In the genomic region with DNA sequence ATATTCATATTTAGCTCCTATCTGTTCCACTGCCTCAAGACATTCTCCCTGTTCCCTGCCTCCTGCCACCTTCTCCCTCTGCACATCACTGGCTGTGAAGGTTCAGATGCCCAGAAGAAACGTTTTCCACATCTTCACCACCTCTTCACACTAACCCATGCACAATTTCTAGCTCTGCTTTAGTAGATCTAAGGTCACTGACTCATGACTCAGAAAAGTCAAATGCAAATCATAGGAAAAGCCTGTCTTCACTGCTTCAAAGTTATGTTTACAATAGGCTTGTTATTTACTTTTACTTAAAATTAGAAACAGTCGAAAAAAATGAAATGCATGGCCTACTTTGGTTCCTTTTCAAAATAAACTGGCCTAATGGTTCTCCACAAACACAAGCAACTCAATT, we compare ENCODE assay signal across 9 cellular contexts. TPM values are rescaled to one million over a fixed set of nuclear protein-coding genes. Genes with fewer than 3 reads are reported as not detected.
DNase-seq lines count a peak whose midpoint lies in the region; ATAC-seq and TF ChIP-seq lines count a peak whose summit lies in the region.
"Had no signal": no experiment of that assay in that cellular context is flagged by ENCODE, and none has a peak within 500 bp of the region (broad histone marks: within the 10 kb centered on the region; RNA-seq: fewer than 3 reads in every experiment).

No MANE protein-coding gene starts in this region.

- H3K9me3 ChIP-seq in Panc1 (ENCODE audit: control insufficient read depth, insufficient read depth, low read depth, low read length) (no peaks in the 10 kb centered on the region), fibroblast of lung (ENCODE audit: control insufficient read depth, insufficient read depth, low read depth, low read length) (no peaks in the 10 kb centered on the region), spleen (peaks cover 0 to 3% (median under 1%) of the 10 kb centered on the region in 8 donors)

- CTCF ChIA-PET in Panc1 (lab: Charles Lee): no interaction called here

- no peak overlapping the region for H2AFZ ChIP-seq in fibroblast of lung (ENCODE audit: low read length)

- DNase-seq in GM06990 (ENCODE audit: extremely low read depth, insufficient read length) (peak; percentile 16), Panc1 (ENCODE audit: low read depth, low spot score) (peak; percentile 36), fibroblast of lung (ENCODE audit: low read depth in 2 of 2) (peak in 1 of 2 donors; percentile 67), spleen (no peak), RPMI8226 (no peak), NCI-H1105 (lab: John Stamatoyannopoulos, UW) (no peak)
- no peak for DNase-seq in NK-92 treated with Interleukin-12 subunit alpha and Interleukin-12 subunit beta, amount 100 ng/mL, for 24 hours (lab: John Stamatoyannopoulos, UW)
- DNase-seq: activated T-cell treated with anti-CD3 and anti-CD28 coated beads, Interleukin-2, amount 50 U/mL, for 4 hours had no signal

- H3K79me2 ChIP-seq in fibroblast of lung (ENCODE audit: control insufficient read depth, insufficient read depth, low read length): peaks cover 55% of the 10 kb centered on the region

- H3K9ac ChIP-seq in fibroblast of lung (ENCODE audit: insufficient read depth, low read length): no peak overlapping the region

- POLR2A ChIA-PET in Panc1 (lab: Charles Lee): interaction anchor here (1.0 kb wide), 1 partner anchor 10 kb away, joined by 4 read pairs; no protein-coding TSS in a partner anchor

- BruUV-seq in Panc1 (replicated peaks; lab: Mats Ljungman, UMichigan): no TSS peak

- peak overlapping the region; percentile 97 for H3K4me2 ChIP-seq in fibroblast of lung (ENCODE audit: extremely low read depth, insufficient read depth, low read length)

- TF ChIP-seq CTCF in GM06990 (IDR thresholded peaks at IDR 0.05; ENCODE audit: insufficient read depth, low read length, poor library complexity, severe bottlenecking) (no peak), Panc1 (IDR thresholded peaks at IDR 0.05) (no peak), fibroblast of lung (conservative IDR thresholded peaks at IDR 0.05 in 1 of 2, IDR thresholded peaks at IDR 0.05 in 1 of 2; ENCODE audit: low read depth in 1 of 2, low read length in 2 of 2) (no peak), spleen (IDR thresholded peaks at IDR 0.05 in 8 of 11, conservative IDR thresholded peaks at IDR 0.05 in 3 of 11) (no peak)

- peak overlapping the region; percentile 97; the same call in 1 of the 2 replicates for H3K4me3 ChIP-seq in GM06990 (replicated peaks; ENCODE audit: low read depth, low read length)
- H3K4me3 ChIP-seq in Panc1 (ENCODE audit: low read depth in 2 of 2, low read length in 2 of 2): peak overlapping the region; percentile 79 to 85; a peak in 3 of 4 replicates
- peak overlapping the region in 3 of 4 experiments; percentile 37 to 97 (median 78) for H3K4me3 ChIP-seq in fibroblast of lung (replicated peaks in 1 of 4; ENCODE audit: control extremely low read depth in 1 of 4, insufficient read depth in 1 of 4, low read depth in 3 of 4, low read length in 4 of 4)
- H3K4me3 ChIP-seq in spleen: no peak overlapping the region

- no peaks in the 10 kb centered on the region for H3K36me3 ChIP-seq in GM06990 (ENCODE audit: control insufficient read depth, insufficient read depth, low read length)
- H3K36me3 ChIP-seq in Panc1 (ENCODE audit: control insufficient read depth, insufficient read depth, low read length): no peaks in the 10 kb centered on the region; the same call in 1 of the 2 replicates
- H3K36me3 ChIP-seq in fibroblast of lung (ENCODE audit: control insufficient read depth, insufficient read depth, low read length): no peaks in the 10 kb centered on the region
- H3K36me3 ChIP-seq in spleen: no peaks in the 10 kb centered on the region

- WGBS in spleen, 5 donors: 51 to 67% (median 60%) methylated on average over 2 of the region's 2 CpGs

- H3K27me3 ChIP-seq in GM06990 (replicated peaks; ENCODE audit: control insufficient read depth, insufficient read depth, low read length) (no peaks in the 10 kb centered on the region), Panc1 (ENCODE audit: control insufficient read depth, insufficient read depth, low read length) (no peaks in the 10 kb centered on the region), fibroblast of lung (ENCODE audit: control insufficient read depth, insufficient read depth, low read length) (no peaks in the 10 kb centered on the region), spleen (replicated peaks in 1 of 7) (peaks cover 0 to 38% (median 17%) of the 10 kb centered on the region in 7 donors)

- H3K4me1 ChIP-seq in Panc1 (ENCODE audit: control insufficient read depth, insufficient read depth, low read length) (peaks cover 26% of the 10 kb centered on the region), fibroblast of lung (ENCODE audit: control insufficient read depth, extremely low read depth, insufficient read depth, low read length) (peaks cover 12% of the 10 kb centered on the region), spleen (peaks cover 0 to 60% (median 25%) of the 10 kb centered on the region in 6 donors)

- intact Hi-C loops in Panc1 (cut with micrococcal nuclease; ENCODE audit: unreplicated experiment) (loop anchor here (5.0 kb wide), 1 partner anchor 75 kb away; no protein-coding TSS in a partner anchor), spleen (cut with DNase I; ENCODE audit: low total_unique reads) (no loop called here)

- no peak for TF ChIP-seq POLR2A in spleen (IDR thresholded peaks at IDR 0.05)

- in situ Hi-C loops in Panc1 (cut with HindIII; ENCODE audit: low pct_unique_long_range_greater_than_20kb, low sequenced_read_pairs): no loop called here

- ATAC-seq in Panc1 (no peak), GM18519 (IDR thresholded peaks at IDR 0.05; ENCODE audit: low FRiP score, unreplicated experiment) (no peak)
- ATAC-seq: activated T-cell treated with anti-CD3 and anti-CD28 coated beads, Interleukin-2, amount 50 U/mL, for 4 hours had no signal

- H3K27ac ChIP-seq in Panc1 (ENCODE audit: low read length): peak overlapping the region; percentile 92
- H3K27ac ChIP-seq in fibroblast of lung (ENCODE audit: insufficient read depth, low read length): peak overlapping the region; percentile 93
- peak overlapping the region in 6 of 8 donors; percentile 17 to 88 (median 85) for H3K27ac ChIP-seq in spleen

- no peaks in the 10 kb centered on the region for H4K20me1 ChIP-seq in fibroblast of lung (ENCODE audit: control insufficient read depth, extremely low read depth, insufficient read depth, low read length)

RNA-seq across cellular contexts. Expression of a gene that starts 2.5 kb away (rescaled TPM):
- total RNA-seq in Panc1 (2021; ENCODE audit: unreplicated experiment) (189 TPM), fibroblast of lung (86.5 and 142 TPM in 2 replicates), spleen (10 to 100 TPM; 14.4 to 27.8 (median 20.5) TPM)
- 115 TPM for polyA plus RNA-seq in Panc1 (2012; ENCODE audit: insufficient read length)
- polyA plus RNA-seq in fibroblast of lung (107 and 124 TPM in 2 replicates), spleen (10 to 100 TPM in 1 of 3 donors, 1 to 10 TPM in 2; 5.4 to 11.9 (median 6.4) TPM)
- polyA plus RNA-seq in fibroblast of lung (2012): 82.2 and 90.0 TPM in 2 replicates
- polyA minus RNA-seq in fibroblast of lung (ENCODE audit: low replicate concordance): 64.0 and 69.4 TPM in 2 replicates

RNA-seq across cellular contexts. Expression of a gene that starts 39.4 kb away (rescaled TPM):
- total RNA-seq in Panc1 (2021; ENCODE audit: unreplicated experiment): 36.0 TPM
- polyA plus RNA-seq in Panc1 (2012; ENCODE audit: insufficient read length): 8.9 TPM
- total RNA-seq in fibroblast of lung: 20.3 and 21.8 TPM in 2 replicates
- 30.5 and 52.0 TPM in 2 replicates for polyA plus RNA-seq in fibroblast of lung
- 18.2 and 33.9 TPM in 2 replicates for polyA plus RNA-seq in fibroblast of lung (2012)
- polyA minus RNA-seq in fibroblast of lung (ENCODE audit: low replicate concordance): 1.9 and 11.8 TPM in 2 replicates
- 10 to 100 TPM in 4 of 7 donors, 1 to 10 TPM in 3; 5.5 to 14.7 (median 10.7) TPM for total RNA-seq in spleen
- polyA plus RNA-seq in spleen: 1 to 10 TPM; 1.2 to 1.3 (median 1.3) TPM

RNA-seq across cellular contexts. Expression of a gene that starts 41.1 kb away (rescaled TPM):
- total RNA-seq in Panc1 (2021; ENCODE audit: unreplicated experiment) (20.7 TPM), fibroblast of lung (13.4 and 15.5 TPM in 2 replicates), spleen (10 to 100 TPM in 3 of 7 donors, 1 to 10 TPM in 4; 5.2 to 13.6 (median 9.6) TPM)
- polyA plus RNA-seq in Panc1 (2012; ENCODE audit: insufficient read length): 10.0 TPM
- polyA plus RNA-seq in fibroblast of lung (6.9 and 9.5 TPM in 2 replicates), spleen (1 to 10 TPM; 1.4 to 1.8 (median 1.7) TPM)
- 6.4 and 7.2 TPM in 2 replicates for polyA plus RNA-seq in fibroblast of lung (2012)
- polyA minus RNA-seq in fibroblast of lung (ENCODE audit: low replicate concordance): 2.5 and 3.6 TPM in 2 replicates

Comparison
In these comparisons a context has a peak if more than half of its experiments do, and no peak if none do; other contexts are left out.
1. DNase-seq: peak in GM06990 (single experiment) and Panc1 (single experiment); none in spleen (single experiment), RPMI8226 (single experiment), NK-92 treated with Interleukin-12 subunit alpha and Interleukin-12 subunit beta, amount 100 ng/mL, for 24 hours (single experiment) and NCI-H1105 (single experiment).
2. H3K4me3 ChIP-seq: peak in GM06990 (single experiment), Panc1 (2 of 2) and fibroblast of lung (3 of 4); none in spleen (0 of 8).
3. Peak in every context shown above with its lines, with median percentiles within 50 percentile points of each other: H3K27ac ChIP-seq.